In the genomic region with DNA sequence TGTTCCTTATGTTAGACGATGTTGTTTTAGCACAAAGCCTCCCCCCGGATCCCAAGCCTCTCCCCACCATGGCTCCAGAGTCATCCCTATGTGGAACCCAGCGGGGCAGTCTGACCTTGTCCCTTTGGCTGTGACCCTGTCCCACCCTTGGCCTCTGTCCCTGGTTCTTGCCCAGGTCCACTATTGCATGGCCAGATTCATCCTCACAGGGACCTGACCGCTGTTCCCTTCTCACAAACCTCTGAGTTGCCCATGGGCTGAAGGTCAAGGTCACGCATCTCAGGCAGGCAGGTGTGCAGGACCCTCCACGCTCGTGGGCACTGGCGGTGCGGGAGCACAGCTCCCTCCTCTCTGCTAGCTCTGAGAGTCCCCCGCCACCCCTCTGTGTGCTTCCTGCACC, we compare ENCODE assay signal across 9 cellular contexts. TPM values are rescaled to one million over a fixed set of nuclear protein-coding genes. Genes with fewer than 3 reads are reported as not detected.
DNase-seq lines count a peak whose midpoint lies in the region; ATAC-seq and TF ChIP-seq lines count a peak whose summit lies in the region.
"Had no signal": no experiment of that assay in that cellular context is flagged by ENCODE, and none has a peak within 500 bp of the region (broad histone marks: within the 10 kb centered on the region; RNA-seq: fewer than 3 reads in every experiment).

No MANE protein-coding gene starts in this region.

- ATAC-seq in naive B cell (ENCODE audit: low read depth in 2 of 2) = no peak
- ATAC-seq in GM19452 (IDR thresholded peaks at IDR 0.05; ENCODE audit: unreplicated experiment) = no peak

- peaks cover 0 to 5% (median 2%) of the 10 kb centered on the region in 3 donors for H3K27me3 Mint-ChIP-seq in CD14-positive monocyte (ENCODE audit: low read depth in 3 of 3)
- H3K27me3 Mint-ChIP-seq in brain = no peaks in the 10 kb centered on the region
- H3K27me3 Mint-ChIP-seq in naive B cell = no peaks in the 10 kb centered on the region

- H3K27ac ChIP-seq in HL-60 (replicated peaks) = peak overlapping the region; percentile 88

- no peaks in the 10 kb centered on the region for H3K27me3 ChIP-seq in HL-60 (ENCODE audit: insufficient read depth, poor library complexity, severe bottlenecking)

- H3K36me3 Mint-ChIP-seq in CD14-positive monocyte (peaks cover 2 to 3% of the 10 kb centered on the region in 2 donors), brain (peaks cover 5% of the 10 kb centered on the region), naive B cell (no peaks in the 10 kb centered on the region)

- no peak for DNase-seq in CD14-positive monocyte (ENCODE audit: low spot score)
- DNase-seq in HL-60 (ENCODE audit: low read depth in 1 of 2, low spot score in 1 of 2) = no peak
- no peak for DNase-seq in naive B cell
- DNase-seq in cortex of kidney (lab: John Stamatoyannopoulos, UW) = no peak
- DNase-seq in AG20443 (ENCODE audit: low spot score) = no peak
- no peak for DNase-seq in NCI-H1092 treated with DMSO at 0.1 percent for 48 hours (lab: John Stamatoyannopoulos, UW)
- DNase-seq: central memory CD4-positive, alpha-beta T cell had no signal

- H3K27ac Mint-ChIP-seq in CD14-positive monocyte = peak overlapping the region; percentile 87 to 95 (median 94)
- H3K27ac Mint-ChIP-seq in brain = peak overlapping the region in 4 of 5 experiments; percentile 7 to 89 (median 63)
- peak overlapping the region; percentile 3 to 98 (median 95) for H3K27ac Mint-ChIP-seq in naive B cell

- H3K4me1 Mint-ChIP-seq in CD14-positive monocyte (peaks cover 98% of the 10 kb centered on the region), brain (peaks cover 96% of the 10 kb centered on the region), naive B cell (peaks cover 88 to 95% (median 90%) of the 10 kb centered on the region in 3 donors)

- no peaks in the 10 kb centered on the region for H3K9me3 Mint-ChIP-seq in CD14-positive monocyte
- H3K9me3 Mint-ChIP-seq in brain = peaks cover 0 to 2% (median 0%) of the 10 kb centered on the region in 5 experiments
- no peaks in the 10 kb centered on the region for H3K9me3 Mint-ChIP-seq in naive B cell

- peak overlapping the region; percentile 81 to 93 for H3K4me3 Mint-ChIP-seq in CD14-positive monocyte
- H3K4me3 Mint-ChIP-seq in brain = peak overlapping the region in 4 of 5 experiments; percentile 13 to 62 (median 42)
- peak overlapping the region; percentile 76 to 96 (median 92) for H3K4me3 Mint-ChIP-seq in naive B cell

- H3K4me3 ChIP-seq in HL-60 (replicated peaks; ENCODE audit: insufficient read depth, low read length) = no peak overlapping the region

- TF ChIP-seq CTCF in CD14-positive monocyte (IDR thresholded peaks at IDR 0.05) = no peak
- TF ChIP-seq CTCF in HL-60 (IDR thresholded peaks at IDR 0.05; ENCODE audit: insufficient read depth, low read length) = no peak
- no peak for TF ChIP-seq CTCF in brain (conservative IDR thresholded peaks at IDR 0.05)

- intact Hi-C loops in CD14-positive monocyte (cut with micrococcal nuclease) = loop anchor here (2.0 to 5.0 kb wide), 2 partner anchors 37 kb away; partner anchors contain the start of gene BCR (in 1 of the 2)

RNA-seq across cellular contexts. Expression of gene BCR, which starts 39.0 kb away (rescaled TPM):
- under 1 TPM; 0.97 TPM for polyA plus RNA-seq in CD14-positive monocyte
- 52.6 TPM for polyA plus RNA-seq in brain (ENCODE audit: insufficient read depth, low read depth, low replicate concordance)
- 10 to 100 TPM in 1 of 6 donors, 1 to 10 TPM in 4, not detected in 1; 2.6 to 12.1 (median 4.0) TPM for polyA plus RNA-seq in naive B cell (ENCODE audit: low read depth in 6 of 6)

Comparison
In these comparisons a context has a peak if more than half of its experiments do, and no peak if none do; other contexts are left out.
1. H3K4me3 Mint-ChIP-seq: peak in every context shown above with its lines; median percentile 92 in naive B cell; 87 in CD14-positive monocyte; 42 in brain.